Comparison of ENCODE assay signal across 8 cellular contexts in genomic region chr19:10516671-10517286, GRCh38. TPM values are rescaled to one million over a fixed set of nuclear protein-coding genes. Genes with fewer than 3 reads are reported as not detected.
DNase-seq lines count a peak whose midpoint lies in the region; ATAC-seq and TF ChIP-seq lines count a peak whose summit lies in the region.

No MANE protein-coding gene starts in this region.

- H3K36me3 Mint-ChIP-seq in CD8-positive, alpha-beta T cell = no peaks in the 10 kb centered on the region
- no peaks in the 10 kb centered on the region for H3K36me3 Mint-ChIP-seq in neural crest cell (ENCODE audit: low read depth)

- H3K9me3 Mint-ChIP-seq in CD8-positive, alpha-beta T cell = no peaks in the 10 kb centered on the region
- H3K9me3 Mint-ChIP-seq in neural crest cell = no peaks in the 10 kb centered on the region

- peaks cover 47% of the 10 kb centered on the region for H3K27me3 Mint-ChIP-seq in CD8-positive, alpha-beta T cell (ENCODE audit: low read depth)
- peaks cover 49% of the 10 kb centered on the region for H3K27me3 Mint-ChIP-seq in neural crest cell (ENCODE audit: low read depth)

- peak overlapping the region; percentile 48 for H3K4me3 ChIP-seq in CD8-positive, alpha-beta T cell (ENCODE audit: low read depth, low read length)
- H3K4me3 ChIP-seq in HUES64 (ENCODE audit: low read length) (peak overlapping the region; percentile 55), colonic mucosa (peak overlapping the region; percentile 11)

- peak in 3 of 7 experiments; percentile 22 to 45 (median 35) for DNase-seq in CD8-positive, alpha-beta T cell
- DNase-seq in colonic mucosa (no peak), neural crest cell (ENCODE audit: low read depth, low spot score) (no peak)
- no peak for DNase-seq in activated CD4-positive, alpha-beta T cell treated with anti-CD3 and anti-CD28 coated beads for 48 hours

- H3K27me3 ChIP-seq in CD8-positive, alpha-beta T cell (ENCODE audit: insufficient read depth, low read length) = peaks cover 33% of the 10 kb centered on the region
- H3K27me3 ChIP-seq in HUES64 (ENCODE audit: insufficient read depth, low read length) (peaks cover 80% of the 10 kb centered on the region), colonic mucosa (peaks cover 74% of the 10 kb centered on the region)

- no peak overlapping the region for H3K9ac ChIP-seq in HUES64 (ENCODE audit: low read depth, low read length)
- peak overlapping the region in 1 of 2 donors; percentile 26 for H3K9ac ChIP-seq in colonic mucosa (ENCODE audit: low read depth in 2 of 2, low read length in 2 of 2)

- H3K9me3 ChIP-seq in CD8-positive, alpha-beta T cell (ENCODE audit: low read length) = no peaks in the 10 kb centered on the region
- no peaks in the 10 kb centered on the region for H3K9me3 ChIP-seq in HUES64 (ENCODE audit: insufficient read depth, low read depth, low read length)
- H3K9me3 ChIP-seq in colonic mucosa = no peaks in the 10 kb centered on the region

- H3K36me3 ChIP-seq in CD8-positive, alpha-beta T cell (ENCODE audit: insufficient read depth, low read length) = no peaks in the 10 kb centered on the region
- H3K36me3 ChIP-seq in HUES64 (ENCODE audit: insufficient read depth, low read length) (no peaks in the 10 kb centered on the region), colonic mucosa (no peaks in the 10 kb centered on the region)

- no peak for ATAC-seq in CD8-positive, alpha-beta T cell
- no peak for ATAC-seq in HG03039 (IDR thresholded peaks at IDR 0.05; ENCODE audit: unreplicated experiment)
- ATAC-seq in GM19351 (IDR thresholded peaks at IDR 0.05; ENCODE audit: unreplicated experiment) = no peak
- no peak for ATAC-seq in GM19455 (IDR thresholded peaks at IDR 0.05; ENCODE audit: unreplicated experiment)

- H3K27ac Mint-ChIP-seq in CD8-positive, alpha-beta T cell = peak overlapping the region; percentile 88
- no peak overlapping the region for H3K27ac Mint-ChIP-seq in neural crest cell (ENCODE audit: unreplicated experiment)

- intact Hi-C loops in CD8-positive, alpha-beta T cell (cut with DNase I, micrococcal nuclease) = no loop called here
- intact Hi-C loops in colonic mucosa (cut with DNase I) = no loop called here

- H3K27ac ChIP-seq in CD8-positive, alpha-beta T cell (ENCODE audit: low read depth, low read length) = peak overlapping the region; percentile 62
- H3K27ac ChIP-seq in HUES64 (ENCODE audit: low read depth, low read length) (no peak overlapping the region), colonic mucosa (no peak overlapping the region)

- WGBS in HUES64 = 57% methylated on average over 10 of the region's 10 CpGs

- H3K4me1 Mint-ChIP-seq in CD8-positive, alpha-beta T cell (ENCODE audit: low read depth) = peaks cover 44% of the 10 kb centered on the region
- peaks cover 26% of the 10 kb centered on the region for H3K4me1 Mint-ChIP-seq in neural crest cell

- H3K4me1 ChIP-seq in CD8-positive, alpha-beta T cell (ENCODE audit: insufficient read depth, low read length) = peaks cover 39% of the 10 kb centered on the region
- H3K4me1 ChIP-seq in HUES64 (ENCODE audit: insufficient read depth, low read length) = 0 out of 2 replicates have a peak, but pooled peaks cover 4% of the 10 kb centered on the region
- H3K4me1 ChIP-seq in colonic mucosa = no peaks in the 10 kb centered on the region

- POLR2A ChIA-PET in CD8-positive, alpha-beta T cell (lab: Charles Lee) = interaction anchor here (1.2 kb wide), 2 partner anchors 38 to 50 kb away, joined by 3 to 4 read pairs; no protein-coding TSS in a partner anchor

- peak overlapping the region; percentile 83 for H3K4me3 Mint-ChIP-seq in CD8-positive, alpha-beta T cell
- peak overlapping the region; percentile 79 for H3K4me3 Mint-ChIP-seq in neural crest cell

- TF ChIP-seq CTCF in CD8-positive, alpha-beta T cell (IDR thresholded peaks at IDR 0.05) = no peak
- TF ChIP-seq CTCF in colonic mucosa (IDR thresholded peaks at IDR 0.05) (no peak), neural crest cell (conservative IDR thresholded peaks at IDR 0.05) (no peak)

- CTCF ChIA-PET in CD8-positive, alpha-beta T cell (lab: Charles Lee) = interaction anchor here (0.6 to 1.1 kb wide), 3 partner anchors 18 to 130 kb away, joined by 3 to 4 read pairs (median 3); no protein-coding TSS in a partner anchor

RNA-seq across cellular contexts. Expression of gene S1PR5, which starts 0.5 kb away (rescaled TPM):
- 10 to 100 TPM; 21.6 to 22.5 TPM for total RNA-seq in CD8-positive, alpha-beta T cell
- 1.1 TPM for polyA plus RNA-seq in HUES64 (2013, experiment 1 of 2)
- 1.0 TPM for polyA plus RNA-seq in HUES64 (2013, experiment 2 of 2)
- total RNA-seq in colonic mucosa (not detected), neural crest cell (0.79 and 1.1 TPM in 2 replicates)

RNA-seq across cellular contexts. Expression of gene KEAP1, which starts 13.6 kb away (rescaled TPM):
- total RNA-seq in CD8-positive, alpha-beta T cell = 10 to 100 TPM; 13.1 to 13.7 TPM
- polyA plus RNA-seq in HUES64 (2013, experiment 1 of 2) = 55.3 TPM
- polyA plus RNA-seq in HUES64 (2013, experiment 2 of 2) = 51.2 TPM
- 10 to 100 TPM; 53.2 to 87.3 TPM for total RNA-seq in colonic mucosa
- total RNA-seq in neural crest cell = 79.7 and 82.5 TPM in 2 replicates

RNA-seq across cellular contexts. Expression of gene ATG4D, which starts 26.9 kb away (rescaled TPM):
- total RNA-seq in CD8-positive, alpha-beta T cell = 10 to 100 TPM; 82.0 to 91.1 TPM
- 23.6 TPM for polyA plus RNA-seq in HUES64 (2013, experiment 1 of 2)
- polyA plus RNA-seq in HUES64 (2013, experiment 2 of 2) = 24.9 TPM
- total RNA-seq in colonic mucosa (10 to 100 TPM; 69.0 to 89.9 TPM), neural crest cell (53.3 and 56.7 TPM in 2 replicates)

RNA-seq across cellular contexts. Expression of gene KRI1, which starts 49.0 kb away (rescaled TPM):
- 10 to 100 TPM; 29.8 to 33.9 TPM for total RNA-seq in CD8-positive, alpha-beta T cell
- 27.0 TPM for polyA plus RNA-seq in HUES64 (2013, experiment 1 of 2)
- polyA plus RNA-seq in HUES64 (2013, experiment 2 of 2) = 24.5 TPM
- total RNA-seq in colonic mucosa = 10 to 100 TPM; 11.0 to 27.2 TPM
- total RNA-seq in neural crest cell = 41.2 and 42.5 TPM in 2 replicates

RNA-seq across cellular contexts. Expression of gene CDKN2D, which starts 52.0 kb away (rescaled TPM):
- total RNA-seq in CD8-positive, alpha-beta T cell = 10 to 100 TPM; 58.5 to 61.3 TPM
- 2.4 TPM for polyA plus RNA-seq in HUES64 (2013, experiment 1 of 2)
- polyA plus RNA-seq in HUES64 (2013, experiment 2 of 2) = 3.7 TPM
- 10 to 100 TPM; 11.1 to 13.4 TPM for total RNA-seq in colonic mucosa
- 8.7 and 9.5 TPM in 2 replicates for total RNA-seq in neural crest cell

Comparison
In these comparisons a context has a peak if more than half of its experiments do, and no peak if none do; other contexts are left out.
1. RNA of gene S1PR5, which starts 0.5 kb away (total RNA-seq): 21.6 to 22.5 TPM in CD8-positive, alpha-beta T cell; 0.79 to 1.1 TPM in neural crest cell and not detected in colonic mucosa; every median in the first group is over 10 times any median in the second.
2. Peak in every context shown above with its lines, with median percentiles within 50 percentile points of each other: H3K4me3 ChIP-seq.